ENCODE assay signal across 8 cellular contexts in the genomic region with DNA sequence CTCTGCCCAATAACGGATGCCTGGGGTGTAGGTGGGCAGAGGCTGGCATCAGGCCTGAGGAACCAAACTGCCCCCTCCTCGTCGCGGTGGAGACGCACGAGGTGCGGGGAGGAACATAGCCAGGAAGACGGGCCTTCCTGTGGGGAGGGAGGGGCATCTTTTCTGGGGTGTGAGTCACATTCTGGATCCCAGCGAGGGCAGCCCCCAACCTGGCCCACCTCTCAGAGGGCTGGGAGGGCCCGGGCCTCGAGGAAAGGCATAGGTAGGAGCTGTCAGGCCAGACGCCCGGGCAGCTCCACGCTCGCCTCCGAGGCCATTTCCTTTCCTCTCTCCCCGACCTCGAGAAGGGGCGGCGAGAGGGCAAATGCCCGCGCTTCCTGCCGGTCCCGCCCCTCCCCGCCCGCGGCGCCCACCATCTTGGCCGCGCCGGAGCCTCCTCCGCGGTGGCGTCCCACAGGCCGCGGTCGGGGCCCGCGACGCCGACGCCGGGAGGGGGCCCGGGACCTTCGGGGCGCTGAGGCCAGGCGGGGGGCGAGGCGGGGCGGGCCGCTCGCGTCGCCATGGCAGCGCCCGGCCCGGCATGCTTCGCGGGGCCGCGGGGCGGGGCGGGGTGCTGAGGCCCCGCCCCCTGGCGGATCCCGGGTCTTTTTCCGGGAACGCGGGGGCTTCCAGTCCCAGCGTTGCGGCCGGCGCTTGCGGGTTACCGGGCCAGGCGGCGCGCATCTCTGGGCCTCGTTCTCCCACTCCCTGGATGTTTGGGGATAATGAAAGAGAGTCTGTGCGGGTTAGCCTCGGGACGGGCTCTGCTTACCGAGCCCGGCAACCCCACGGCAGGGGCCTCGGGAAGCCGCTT. TPM values are rescaled to one million over a fixed set of nuclear protein-coding genes. Genes with fewer than 3 reads are reported as not detected.
DNase-seq lines count a peak whose midpoint lies in the region; ATAC-seq and TF ChIP-seq lines count a peak whose summit lies in the region.

No MANE protein-coding gene starts in this region.

- no peaks in the 10 kb centered on the region for H3K36me3 Mint-ChIP-seq in dendritic cell treated with granulocyte-macrophage colony-stimulating factor and Interleukin-4, amounts not matched to agents 40 ng/mL and 50 ng/mL, for 4 days (ENCODE audit: low read depth)

- TF ChIP-seq CTCF in GM13977 (IDR thresholded peaks at IDR 0.05; ENCODE audit: extremely low read depth, insufficient read depth, missing control alignments) (no peak), right lobe of liver (IDR thresholded peaks at IDR 0.05) (no peak)

- no peaks in the 10 kb centered on the region for H3K9me3 Mint-ChIP-seq in dendritic cell treated with granulocyte-macrophage colony-stimulating factor and Interleukin-4, amounts not matched to agents 40 ng/mL and 50 ng/mL, for 4 days

- peak; percentile 59 for TF ChIP-seq POLR2A in right lobe of liver (IDR thresholded peaks at IDR 0.05)

- H3K27ac Mint-ChIP-seq in dendritic cell treated with granulocyte-macrophage colony-stimulating factor and Interleukin-4, amounts not matched to agents 40 ng/mL and 50 ng/mL, for 4 days: peak overlapping the region; percentile 92

- peak overlapping the region; percentile 57 to 77 (median 64) for H3K4me3 ChIP-seq in right lobe of liver

- no peaks in the 10 kb centered on the region for H3K36me3 ChIP-seq in right lobe of liver

- DNase-seq in GM13977 (ENCODE audit: low spot score): peak; percentile 90
- DNase-seq in NCI-H345 treated with DMSO at 0.1 percent for 48 hours (lab: John Stamatoyannopoulos, UW; ENCODE audit: unreplicated experiment): peak; percentile 32
- DNase-seq in activated CD4-positive, alpha-beta T cell treated with anti-CD3 and anti-CD28 coated beads, Interleukin-2, amount 50 U/mL, for 1 hour: peak; percentile 62
- DNase-seq in right lobe of liver: peak; percentile 77 to 82 (median 78)
- peak; percentile 64 for DNase-seq in stimulated activated CD4-positive, alpha-beta T cell treated with anti-CD3 and anti-CD28 coated beads, Interleukin-4, amount 100 ng/mL, for 24 hours

- peaks cover 73% of the 10 kb centered on the region for H3K4me1 Mint-ChIP-seq in dendritic cell treated with granulocyte-macrophage colony-stimulating factor and Interleukin-4, amounts not matched to agents 40 ng/mL and 50 ng/mL, for 4 days (ENCODE audit: low read depth)

- peak; percentile 68 for ATAC-seq in HG02759 (IDR thresholded peaks at IDR 0.05; ENCODE audit: unreplicated experiment)
- peak; percentile 65 to 76 (median 70) for ATAC-seq in right lobe of liver
- ATAC-seq in GM18861 (IDR thresholded peaks at IDR 0.05; ENCODE audit: unreplicated experiment): no peak

- H3K4me1 ChIP-seq in right lobe of liver: peaks cover 0 to 54% (median 20%) of the 10 kb centered on the region in 4 donors

- no peaks in the 10 kb centered on the region for H3K9me3 ChIP-seq in right lobe of liver

- WGBS in right lobe of liver (ENCODE audit: insufficient coverage, low coverage, low lambda C conversion rate, missing lambda C conversion rate): 2% methylated on average over 6 of the region's 87 CpGs

- H3K27me3 ChIP-seq in right lobe of liver: no peaks in the 10 kb centered on the region

- in situ Hi-C loops in GM13977 (cut with MboI; ENCODE audit: low pct_unique_long_range_greater_than_20kb, low sequenced_read_pairs, unreplicated experiment): no loop called here

- peaks cover 6% of the 10 kb centered on the region for H3K27me3 Mint-ChIP-seq in dendritic cell treated with granulocyte-macrophage colony-stimulating factor and Interleukin-4, amounts not matched to agents 40 ng/mL and 50 ng/mL, for 4 days

- peak overlapping the region; percentile 75 for H3K4me3 Mint-ChIP-seq in dendritic cell treated with granulocyte-macrophage colony-stimulating factor and Interleukin-4, amounts not matched to agents 40 ng/mL and 50 ng/mL, for 4 days

- peak overlapping the region; percentile 83 to 95 (median 92) for H3K27ac ChIP-seq in right lobe of liver

- intact Hi-C loops in dendritic cell treated with granulocyte-macrophage colony-stimulating factor and Interleukin-4, amounts not matched to agents 40 ng/mL and 50 ng/mL, for 4 days (cut with micrococcal nuclease): loop anchor here (2.0 kb wide), 1 partner anchor 58 kb away; no protein-coding TSS in a partner anchor
- intact Hi-C loops in right lobe of liver (cut with DNase I): no loop called here

RNA-seq across cellular contexts. Expression of gene RAI1, which starts 13.2 kb away (rescaled TPM):
- total RNA-seq in right lobe of liver: 10 to 100 TPM in 2 of 6 experiments, 1 to 10 TPM in 4; 6.1 to 14.5 (median 8.4) TPM

Comparison
In these comparisons a context has a peak if more than half of its experiments do, and no peak if none do; other contexts are left out.
1. DNase-seq: peak in every context shown above with its lines; median percentile 90 in GM13977; 78 in right lobe of liver; 64 in stimulated activated CD4-positive, alpha-beta T cell treated with anti-CD3 and anti-CD28 coated beads, Interleukin-4, amount 100 ng/mL, for 24 hours; 62 in activated CD4-positive, alpha-beta T cell treated with anti-CD3 and anti-CD28 coated beads, Interleukin-2, amount 50 U/mL, for 1 hour; 32 in NCI-H345 treated with DMSO at 0.1 percent for 48 hours.